Comparison of ENCODE assay signal across 8 cellular contexts in genomic region chr1:15975805-15976680, GRCh38. TPM values are rescaled to one million over a fixed set of nuclear protein-coding genes. Genes with fewer than 3 reads are reported as not detected.
DNase-seq lines count a peak whose midpoint lies in the region; ATAC-seq and TF ChIP-seq lines count a peak whose summit lies in the region.

TSS of gene ZBTB17 (minus strand) at chr1:15976101. CDS start at chr1:15948495, 27,606 bp downstream.

- peaks cover 2% of the 10 kb centered on the region for H3K36me3 ChIP-seq in kidney epithelial cell (ENCODE audit: control insufficient read depth, insufficient read depth, low read length)

- H3K27me3 Mint-ChIP-seq in chondrocyte (ENCODE audit: low read depth) = no peaks in the 10 kb centered on the region

- H3K4me3 Mint-ChIP-seq in chondrocyte (ENCODE audit: unreplicated experiment) = peak within 1 kb of the TSS; percentile 82

- no peaks in the 10 kb centered on the region for H3K27me3 ChIP-seq in kidney epithelial cell (ENCODE audit: control insufficient read depth, insufficient read depth, low read length)

- H3K4me3 ChIP-seq in AG10803 (ENCODE audit: low read length) = peak within 1 kb of the TSS; percentile 75
- peak within 1 kb of the TSS; percentile 87 for H3K4me3 ChIP-seq in kidney epithelial cell (ENCODE audit: low read depth, low read length)

- DNase-seq in AG10803 (ENCODE audit: low read depth) (peak; percentile 88), NCI-H510A treated with DMSO at 0.1 percent for 48 hours (lab: John Stamatoyannopoulos, UW) (peak; percentile 99), chondrocyte (ENCODE audit: low spot score) (peak; percentile 98), kidney epithelial cell (ENCODE audit: low read depth) (peak; percentile 64)
- peak; percentile 93 to 94 for DNase-seq in activated CD4-positive, alpha-beta T cell treated with anti-CD3 and anti-CD28 coated beads for 24 hours (ENCODE audit: low read depth in 2 of 2)
- DNase-seq in stimulated activated CD4-positive, alpha-beta T cell treated with anti-CD3 and anti-CD28 coated beads, Interleukin-15, amount 100 ng/mL, for 24 hours = peak; percentile 97

- no peak for TF ChIP-seq CTCF in AG10803 (conservative IDR thresholded peaks at IDR 0.05; ENCODE audit: low read length)
- TF ChIP-seq CTCF in chondrocyte (IDR thresholded peaks at IDR 0.05) = peak; percentile 31
- TF ChIP-seq CTCF in kidney epithelial cell (IDR thresholded peaks at IDR 0.05; ENCODE audit: insufficient read depth, low read length, poor library complexity, severe bottlenecking) = no peak

- peak; percentile 73 for ATAC-seq in HG03439 (IDR thresholded peaks at IDR 0.05; ENCODE audit: unreplicated experiment)

- H3K27ac Mint-ChIP-seq in chondrocyte (ENCODE audit: unreplicated experiment) = peak within 1 kb of the TSS; percentile 83

- no peaks in the 10 kb centered on the region for H3K9me3 Mint-ChIP-seq in chondrocyte (ENCODE audit: low read depth)

- H3K4me1 Mint-ChIP-seq in chondrocyte (ENCODE audit: low read depth) = peaks cover 25% of the 10 kb centered on the region

- H3K36me3 Mint-ChIP-seq in chondrocyte (ENCODE audit: low read depth) = peaks cover 8% of the 10 kb centered on the region

- TF ChIP-seq POLR2A in GM19193 (IDR thresholded peaks at IDR 0.05; ENCODE audit: extremely low read depth, insufficient read depth, insufficient read length) = peak; percentile 70

RNA-seq across cellular contexts. Expression of gene ZBTB17, which starts in this region (rescaled TPM):
- total RNA-seq in chondrocyte = 23.9 to 30.8 TPM (median 27.2 TPM) in 3 replicates
- total RNA-seq in kidney epithelial cell = 24.1 and 33.8 TPM in 2 replicates

Comparison
In these comparisons a context has a peak if more than half of its experiments do, and no peak if none do; other contexts are left out.
1. Peak in every context shown above with its lines: DNase-seq, ATAC-seq and H3K4me3 ChIP-seq.